ENCODE assay signal across 27 cellular contexts in the genomic region with DNA sequence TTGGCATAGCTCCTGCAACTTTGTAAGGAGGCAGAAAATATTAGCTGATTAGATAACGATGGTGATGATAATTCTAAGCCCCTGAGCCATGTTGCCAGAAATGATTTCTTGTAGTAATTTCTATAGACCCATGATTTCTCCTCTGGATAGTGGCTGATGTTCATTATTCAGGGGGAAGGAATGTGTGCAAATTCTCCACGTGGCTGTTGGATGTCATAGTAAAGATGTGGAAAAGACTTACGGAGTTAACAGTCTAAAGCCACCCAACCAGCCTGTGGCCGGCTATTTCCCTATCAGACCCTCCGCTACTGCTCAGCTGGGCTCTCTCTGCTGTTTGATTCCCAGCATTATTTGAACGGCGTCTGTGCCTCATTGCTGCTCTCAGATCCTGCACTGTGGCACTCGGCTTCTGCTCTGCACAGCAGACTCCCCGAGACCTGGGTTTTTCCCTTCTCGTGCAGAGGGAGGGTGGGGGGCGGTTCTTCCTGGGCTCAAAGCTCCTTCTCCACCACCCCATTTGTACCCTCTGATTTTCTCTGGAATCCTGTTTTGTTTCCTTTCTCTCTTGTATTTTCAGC.
"Had no signal": no experiment of that assay in that cellular context is flagged by ENCODE, and none has a peak within 500 bp of the region (broad histone marks: within the 10 kb centered on the region; RNA-seq: fewer than 3 reads in every experiment).

No MANE protein-coding gene starts in this region.

- H3K36me3 ChIP-seq: cardiac muscle cell, heart left ventricle, right lobe of liver, stomach, thyroid gland, upper lobe of left lung, vagina, WERI-Rb-1 had no signal

- H3K9me3 Mint-ChIP-seq: activated CD4-positive, alpha-beta T cell treated with anti-CD3 and anti-CD28 coated beads, Interleukin-2, amount 10 ng/mL, durations not matched to agents 7 days and 5 days; activated CD8-positive, alpha-beta T cell treated with anti-CD3 and anti-CD28 coated beads for 36 hours; activated T-cell treated with anti-CD3 and anti-CD28 coated beads, Interleukin-2, amount 50 U/mL, for 4 hours; activated T-helper 17 cell treated with anti-CD3 and anti-CD28 coated beads, Interleukin-2, amount 50 U/mL, for 72 hours; natural killer cell; stimulated activated naive B cell treated with anti-CD40 and anti-IgM and Interleukin-4, amounts not matched to agents 10 μg/mL and 1 μg/mL and 100 μg/mL, for 72 hours had no signal

- H3K36me3 Mint-ChIP-seq: natural killer cell; stimulated activated naive B cell treated with anti-CD40 and anti-IgM and Interleukin-4, amounts not matched to agents 10 μg/mL and 1 μg/mL and 100 μg/mL, for 72 hours had no signal

- H3K27ac Mint-ChIP-seq: activated CD4-positive, alpha-beta T cell treated with anti-CD3 and anti-CD28 coated beads, Interleukin-2, amount 10 ng/mL, durations not matched to agents 7 days and 5 days; activated CD8-positive, alpha-beta T cell treated with anti-CD3 and anti-CD28 coated beads for 36 hours; activated T-helper 17 cell treated with anti-CD3 and anti-CD28 coated beads, Interleukin-2, amount 50 U/mL, for 72 hours; natural killer cell; stimulated activated naive B cell treated with anti-CD40 and anti-IgM and Interleukin-4, amounts not matched to agents 10 μg/mL and 1 μg/mL and 100 μg/mL, for 72 hours; T-helper 17 cell had no signal

- H3K27me3 ChIP-seq: cardiac muscle cell, right lobe of liver, stomach, thyroid gland, upper lobe of left lung, vagina had no signal

- H3K4me1 Mint-ChIP-seq: activated CD4-positive, alpha-beta T cell treated with anti-CD3 and anti-CD28 coated beads, Interleukin-2, amount 10 ng/mL, durations not matched to agents 7 days and 5 days; activated T-helper 17 cell treated with anti-CD3 and anti-CD28 coated beads, Interleukin-2, amount 50 U/mL, for 72 hours; natural killer cell; stimulated activated naive B cell treated with anti-CD40 and anti-IgM and Interleukin-4, amounts not matched to agents 10 μg/mL and 1 μg/mL and 100 μg/mL, for 72 hours had no signal

- H3K27ac ChIP-seq: cardiac muscle cell, coronary artery, dorsolateral prefrontal cortex, heart left ventricle, right lobe of liver, skin epidermis, stomach, thyroid gland, upper lobe of left lung, vagina, WERI-Rb-1 had no signal

- H3K4me1 ChIP-seq: heart left ventricle, right lobe of liver, stomach, thyroid gland, upper lobe of left lung, vagina had no signal

- H3K9me3 ChIP-seq: heart left ventricle, right lobe of liver, stomach, thyroid gland, upper lobe of left lung, vagina had no signal

- DNase-seq: activated CD4-positive, alpha-beta T cell treated with anti-CD3 and anti-CD28 coated beads for 1 hour; activated CD4-positive, alpha-beta T cell treated with anti-CD3 and anti-CD28 coated beads, Interleukin-2, amount 10 ng/mL, durations not matched to agents 7 days and 5 days; activated CD8-positive, alpha-beta T cell treated with anti-CD3 and anti-CD28 coated beads for 36 hours; activated gamma-delta T cell treated with Interleukin-2 at 50 U/mL for 16 hours; activated naive CD4-positive, alpha-beta T cell treated with anti-CD3 and anti-CD28 coated beads, Interleukin-2, amount 50 U/mL, for 16 hours; activated T-cell treated with anti-CD3 and anti-CD28 coated beads, Interleukin-2, amount 50 U/mL, for 4 hours; amniotic stem cell; cerebellar nuclear complex; dorsolateral prefrontal cortex; effector memory CD4-positive, alpha-beta T cell; foreskin fibroblast; heart left ventricle; natural killer cell; posterior cingulate gyrus; right lobe of liver; stimulated activated naive B cell treated with anti-CD40 and anti-IgM and Interleukin-4, amounts not matched to agents 10 μg/mL and 1 μg/mL and 100 μg/mL, for 72 hours; stomach; T-helper 17 cell; T1000; thyroid gland; upper lobe of left lung; WERI-Rb-1 had no signal

- H3K4me3 Mint-ChIP-seq: activated CD4-positive, alpha-beta T cell treated with anti-CD3 and anti-CD28 coated beads, Interleukin-2, amount 10 ng/mL, durations not matched to agents 7 days and 5 days; activated CD8-positive, alpha-beta T cell treated with anti-CD3 and anti-CD28 coated beads for 36 hours; activated T-cell treated with anti-CD3 and anti-CD28 coated beads, Interleukin-2, amount 50 U/mL, for 4 hours; activated T-helper 17 cell treated with anti-CD3 and anti-CD28 coated beads, Interleukin-2, amount 50 U/mL, for 72 hours; natural killer cell; stimulated activated naive B cell treated with anti-CD40 and anti-IgM and Interleukin-4, amounts not matched to agents 10 μg/mL and 1 μg/mL and 100 μg/mL, for 72 hours; T-helper 17 cell had no signal

- H3K4me3 ChIP-seq: cardiac muscle cell, coronary artery, heart left ventricle, right lobe of liver, skin epidermis, stomach, thyroid gland, upper lobe of left lung, vagina had no signal
